In genomic region chr7:17408245-17408903, GRCh38 we compare ENCODE assay signal across 8 cellular contexts.
A peak's percentile ranks its signal among the peaks of the same experiment; 100 is the strongest.
DNase-seq lines count a peak whose midpoint lies in the region; ATAC-seq and TF ChIP-seq lines count a peak whose summit lies in the region.
"Had no signal": no experiment of that assay in that cellular context is flagged by ENCODE, and none has a peak within 500 bp of the region (broad histone marks: within the 10 kb centered on the region; RNA-seq: fewer than 3 reads in every experiment).

No MANE protein-coding gene starts in this region.

- H3K9me3 ChIP-seq in upper lobe of right lung: no peaks in the 10 kb centered on the region

- no peaks in the 10 kb centered on the region for H3K36me3 ChIP-seq in upper lobe of right lung

- H3K27me3 ChIP-seq in upper lobe of right lung: no peaks in the 10 kb centered on the region

- intact Hi-C loops in upper lobe of right lung (cut with DNase I): no loop called here

- no peaks in the 10 kb centered on the region for H3K4me1 Mint-ChIP-seq in activated T-helper 17 cell treated with anti-CD3 and anti-CD28 coated beads, Interleukin-2, amount 50 U/mL, for 72 hours

- TF ChIP-seq CTCF in upper lobe of right lung (IDR thresholded peaks at IDR 0.05): no peak

- H3K27me3 Mint-ChIP-seq in activated T-helper 17 cell treated with anti-CD3 and anti-CD28 coated beads, Interleukin-2, amount 50 U/mL, for 72 hours: no peaks in the 10 kb centered on the region

- no peak overlapping the region for H3K4me3 Mint-ChIP-seq in activated T-helper 17 cell treated with anti-CD3 and anti-CD28 coated beads, Interleukin-2, amount 50 U/mL, for 72 hours
- H3K4me3 Mint-ChIP-seq: T-cell had no signal

- H3K9me3 Mint-ChIP-seq in activated T-helper 17 cell treated with anti-CD3 and anti-CD28 coated beads, Interleukin-2, amount 50 U/mL, for 72 hours: no peaks in the 10 kb centered on the region
- H3K9me3 Mint-ChIP-seq: T-cell had no signal

- H3K4me3 ChIP-seq in upper lobe of right lung: no peak overlapping the region

- H3K36me3 Mint-ChIP-seq in activated T-helper 17 cell treated with anti-CD3 and anti-CD28 coated beads, Interleukin-2, amount 50 U/mL, for 72 hours (ENCODE audit: low read depth): no peaks in the 10 kb centered on the region
- H3K36me3 Mint-ChIP-seq: T-cell had no signal

- peak; percentile 48 for ATAC-seq in activated T-helper 17 cell treated with anti-CD3 and anti-CD28 coated beads, Interleukin-2, amount 50 U/mL, for 72 hours (replicated peaks)
- ATAC-seq in upper lobe of right lung: peak; percentile 98
- ATAC-seq in GM18907 (IDR thresholded peaks at IDR 0.05; ENCODE audit: unreplicated experiment): no peak
- ATAC-seq in HG03039 (IDR thresholded peaks at IDR 0.05; ENCODE audit: unreplicated experiment): no peak
- ATAC-seq in GM21367 (IDR thresholded peaks at IDR 0.05; ENCODE audit: unreplicated experiment): no peak
- ATAC-seq: T-cell had no signal

- no peak overlapping the region for H3K27ac ChIP-seq in upper lobe of right lung

- no peak overlapping the region for H3K27ac Mint-ChIP-seq in activated T-helper 17 cell treated with anti-CD3 and anti-CD28 coated beads, Interleukin-2, amount 50 U/mL, for 72 hours
- H3K27ac Mint-ChIP-seq: T-cell had no signal

- DNase-seq in HuH-7 (ENCODE audit: low spot score): peak; percentile 35
- DNase-seq in islet precursor cell: peak; percentile 74
- DNase-seq in upper lobe of right lung: peak; percentile 69

- peaks cover 20% of the 10 kb centered on the region for H3K4me1 ChIP-seq in upper lobe of right lung

Comparison
In these comparisons a context has a peak if more than half of its experiments do, and no peak if none do; other contexts are left out.
1. ATAC-seq: peak in activated T-helper 17 cell treated with anti-CD3 and anti-CD28 coated beads, Interleukin-2, amount 50 U/mL, for 72 hours (single experiment) and upper lobe of right lung (single experiment); none in GM18907 (single experiment), HG03039 (single experiment) and GM21367 (single experiment).
2. Peak in every context shown above with its lines, with median percentiles within 50 percentile points of each other: DNase-seq.